In genomic region chr17:1197781-1198490, GRCh38 we compare ENCODE assay signal across 8 cellular contexts. TPM values are rescaled to one million over a fixed set of nuclear protein-coding genes. Genes with fewer than 3 reads are reported as not detected.
DNase-seq lines count a peak whose midpoint lies in the region; ATAC-seq and TF ChIP-seq lines count a peak whose summit lies in the region.

No MANE protein-coding gene starts in this region.

- H3K4me3 Mint-ChIP-seq in endodermal cell, result no peak overlapping the region

- H3K36me3 Mint-ChIP-seq in endodermal cell (ENCODE audit: low read depth), result no peaks in the 10 kb centered on the region

- no peak overlapping the region for H3K27ac Mint-ChIP-seq in endodermal cell

- peaks cover 7% of the 10 kb centered on the region for H3K27me3 Mint-ChIP-seq in endodermal cell (ENCODE audit: insufficient read depth)

- no peaks in the 10 kb centered on the region for H3K9me3 Mint-ChIP-seq in endodermal cell

- H3K4me1 Mint-ChIP-seq in endodermal cell, result peaks cover 14% of the 10 kb centered on the region

- DNase-seq in UCSD-AML1 (lab: John Stamatoyannopoulos, UW; ENCODE audit: unreplicated experiment) (peak; percentile 94), dermis blood vessel endothelial cell (peak; percentile 56), omental fat pad (ENCODE audit: low spot score) (no peak), endodermal cell (no peak), glomerular visceral epithelial cell (ENCODE audit: extremely low spot score) (no peak)

- H3K4me3 ChIP-seq in endodermal cell (ENCODE audit: low read length), result no peak overlapping the region

- no peaks in the 10 kb centered on the region for H3K9me3 ChIP-seq in endodermal cell (ENCODE audit: control insufficient read depth, low read length)

- WGBS in endodermal cell (ENCODE audit: insufficient coverage in 1 of 2, insufficient read length in 1 of 2), 2 experiments, result 70 to 83% methylated on average over 9 to 17 of the region's 17 CpGs

- H3K9ac ChIP-seq in endodermal cell (ENCODE audit: extremely low read depth, low read length, poor library complexity, severe bottlenecking), result no peak overlapping the region

- H3K27ac ChIP-seq in endodermal cell (ENCODE audit: low read depth, low read length), result no peak overlapping the region

- peaks cover 8% of the 10 kb centered on the region for H3K4me1 ChIP-seq in endodermal cell (ENCODE audit: control insufficient read depth, insufficient read depth, low read length)

- no peak for TF ChIP-seq CTCF in omental fat pad (IDR thresholded peaks at IDR 0.05)
- no peak for TF ChIP-seq CTCF in endodermal cell (conservative IDR thresholded peaks at IDR 0.05)

- ATAC-seq in GM18868 (IDR thresholded peaks at IDR 0.05; ENCODE audit: unreplicated experiment) (peak; percentile 63), HG03095 (IDR thresholded peaks at IDR 0.05; ENCODE audit: unreplicated experiment) (peak; percentile 46), omental fat pad (ENCODE audit: low FRiP score) (peak; percentile 31), HG03025 (IDR thresholded peaks at IDR 0.05; ENCODE audit: low FRiP score, unreplicated experiment) (no peak)

- no peaks in the 10 kb centered on the region for H3K36me3 ChIP-seq in endodermal cell (ENCODE audit: control insufficient read depth, insufficient read depth, low read length)

- H3K27me3 ChIP-seq in endodermal cell (ENCODE audit: control insufficient read depth, insufficient read depth, low read length, poor library complexity, severe bottlenecking), result no peaks in the 10 kb centered on the region

RNA-seq across cellular contexts. Expression of gene ABR, which starts 18.2 kb away (rescaled TPM):
- total RNA-seq in dermis blood vessel endothelial cell (38.5 and 54.6 TPM in 2 replicates), omental fat pad (10 to 100 TPM; 51.1 to 92.1 (median 75.8) TPM), endodermal cell (10 to 100 TPM; 51.1 to 58.7 TPM)
- polyA plus RNA-seq in endodermal cell (2013, experiment 1 of 2), result 52.8 TPM
- 56.2 TPM for polyA plus RNA-seq in endodermal cell (2013, experiment 2 of 2)

Comparison
In these comparisons a context has a peak if more than half of its experiments do, and no peak if none do; other contexts are left out.
1. DNase-seq: peak in UCSD-AML1 (single experiment) and dermis blood vessel endothelial cell (single experiment); none in omental fat pad (single experiment), endodermal cell (single experiment) and glomerular visceral epithelial cell (single experiment).